ENCODE assay signal across 7 cellular contexts in genomic region chr9:35489313-35490154, GRCh38. TPM values are rescaled to one million over a fixed set of nuclear protein-coding genes. Genes with fewer than 3 reads are reported as not detected.
DNase-seq lines count a peak whose midpoint lies in the region; ATAC-seq, FAIRE-seq and TF ChIP-seq lines count a peak whose summit lies in the region.

RUSC2 (plus strand) TSS chr9:35490111; CDS start chr9:35546522, 56,411 bp downstream.

- no peaks in the 10 kb centered on the region for H3K9me2 ChIP-seq in SK-N-SH

- H3K27ac ChIP-seq in SK-N-SH (ENCODE audit: low read depth in 2 of 2, low read length in 1 of 2) (peak within 1 kb of the TSS; percentile 81 to 82), astrocyte (ENCODE audit: low read depth, low read length) (peak within 1 kb of the TSS; percentile 91), trophoblast cell (ENCODE audit: low read depth, low read length) (peak within 1 kb of the TSS; percentile 75), aorta (ENCODE audit: low read depth in 1 of 2, low read length in 2 of 2) (peak within 1 kb of the TSS; percentile 65 to 89)

- peak within 1 kb of the TSS; percentile 77 for H2BK120ac ChIP-seq in trophoblast cell (ENCODE audit: insufficient read depth, low read length, poor library complexity)

- CTCF ChIA-PET in SK-N-SH (lab: Yijun Ruan, JAX): interaction anchor here (0.6 to 2.1 kb wide), 24 partner anchors 10 to 701 kb away, joined by 3 to 45 read pairs (median 4); partner anchors contain the start of gene MSMP

- TF ChIP-seq RAD21 in SK-N-SH (IDR thresholded peaks at IDR 0.05; ENCODE audit: low read length): peak; percentile 58

- peak within 1 kb of the TSS; percentile 27 for H2BK12ac ChIP-seq in trophoblast cell (ENCODE audit: low read length)

- H3K14ac ChIP-seq in trophoblast cell (ENCODE audit: low read length): peak within 1 kb of the TSS; percentile 47

- H3K79me2 ChIP-seq in SK-N-SH (ENCODE audit: insufficient read depth) (peaks cover 57% of the 10 kb centered on the region), astrocyte (ENCODE audit: insufficient read depth, low read length) (peaks cover 63% of the 10 kb centered on the region), trophoblast cell (ENCODE audit: control insufficient read depth, insufficient read depth, low read length, poor library complexity) (peaks cover 11% of the 10 kb centered on the region)

- H3K9ac ChIP-seq in SK-N-SH (peak within 1 kb of the TSS; percentile 72), astrocyte (ENCODE audit: low read length) (peak within 1 kb of the TSS; percentile 97), trophoblast cell (ENCODE audit: low read length) (peak within 1 kb of the TSS; percentile 80)

- TF ChIP-seq POLR2A in GM12891 (IDR thresholded peaks at IDR 0.05; ENCODE audit: low read depth, low read length): no peak

- H3K27me3 Mint-ChIP-seq in astrocyte (ENCODE audit: low read depth, unreplicated experiment): no peaks in the 10 kb centered on the region

- H3K18ac ChIP-seq in trophoblast cell (ENCODE audit: low read length): peak within 1 kb of the TSS; percentile 59

- H2AK5ac ChIP-seq in trophoblast cell (ENCODE audit: low read length): peak within 1 kb of the TSS; percentile 49

- DNase-seq in GM12891 (ENCODE audit: insufficient read length, low spot score) (peak; percentile 26), MV-4-11 (lab: John Stamatoyannopoulos, UW) (peak; percentile 50), SK-N-SH (peak; percentile 88), astrocyte (ENCODE audit: low read depth) (peak; percentile 85), left ventricle myocardium superior (peak; percentile 92), trophoblast cell (peak; percentile 93 to 94), aorta (peak; percentile 93 to 96)

- H3K9me3 Mint-ChIP-seq in astrocyte (ENCODE audit: unreplicated experiment): peaks cover 2% of the 10 kb centered on the region

- H4K8ac ChIP-seq in trophoblast cell (ENCODE audit: low read depth, low read length): peak within 1 kb of the TSS; percentile 63

- peaks cover 14% of the 10 kb centered on the region for H3K4me1 Mint-ChIP-seq in astrocyte (ENCODE audit: low read depth, unreplicated experiment)

- H3K36me3 Mint-ChIP-seq in astrocyte (ENCODE audit: low read depth, unreplicated experiment): peaks cover 4% of the 10 kb centered on the region

- H2AFZ ChIP-seq in SK-N-SH (ENCODE audit: low read depth): peak within 1 kb of the TSS; percentile 90
- H2AFZ ChIP-seq in astrocyte (ENCODE audit: low read depth, low read length): peak within 1 kb of the TSS; percentile 76
- H2AFZ ChIP-seq in trophoblast cell (ENCODE audit: insufficient read depth, low read length, poor library complexity): peak within 1 kb of the TSS; percentile 8

- peak within 1 kb of the TSS; percentile 61 to 85 for H3K4me3 ChIP-seq in SK-N-SH (ENCODE audit: low read depth in 2 of 2, low read length in 1 of 2)
- H3K4me3 ChIP-seq in astrocyte (ENCODE audit: insufficient read depth, low read depth, low read length): peak within 1 kb of the TSS; percentile 90
- H3K4me3 ChIP-seq in trophoblast cell (ENCODE audit: low read depth, low read length): peak within 1 kb of the TSS; percentile 85
- peak within 1 kb of the TSS; percentile 83 to 87 for H3K4me3 ChIP-seq in aorta (ENCODE audit: low read length in 2 of 2)

- TF ChIP-seq CTCF in SK-N-SH (IDR thresholded peaks at IDR 0.05): peak; percentile 57
- peak; percentile 6 for TF ChIP-seq CTCF in astrocyte (IDR thresholded peaks at IDR 0.05; ENCODE audit: insufficient read depth, low read depth, low read length)

- H3F3A ChIP-seq in SK-N-SH (replicated peaks; ENCODE audit: insufficient read depth): peaks cover 44% of the 10 kb centered on the region

- ATAC-seq in left ventricle myocardium superior: peak; percentile 87
- ATAC-seq in aorta (ENCODE audit: low FRiP score): peak; percentile 92

- H3K27ac Mint-ChIP-seq in astrocyte (ENCODE audit: unreplicated experiment): peak within 1 kb of the TSS; percentile 97

- H4K12ac ChIP-seq in trophoblast cell (ENCODE audit: low read depth, low read length): peak within 1 kb of the TSS; percentile 74

- H4K91ac ChIP-seq in trophoblast cell (ENCODE audit: low read depth, low read length): peak within 1 kb of the TSS; percentile 88

- H3K4me1 ChIP-seq in SK-N-SH (ENCODE audit: control insufficient read depth in 1 of 2, insufficient read depth in 2 of 2, low read depth in 1 of 2, low read length in 1 of 2) (peaks cover 7 to 24% of the 10 kb centered on the region in 2 experiments), astrocyte (ENCODE audit: insufficient read depth, low read length) (peaks cover 20% of the 10 kb centered on the region), trophoblast cell (ENCODE audit: control insufficient read depth in 1 of 2, insufficient read depth in 2 of 2, low read length in 2 of 2) (peaks cover 3 to 7% of the 10 kb centered on the region in 2 experiments), aorta (ENCODE audit: control insufficient read depth in 1 of 2, insufficient read depth in 2 of 2, low read length in 2 of 2) (no peaks in the 10 kb centered on the region)

- peak within 1 kb of the TSS; percentile 68 for H2BK5ac ChIP-seq in trophoblast cell (ENCODE audit: low read depth, low read length, poor library complexity)

- FAIRE-seq in GM12891 (lab: Jason Lieb, UNC) (no peak), astrocyte (lab: Jason Lieb, UNC) (no peak)

- H3K4ac ChIP-seq in trophoblast cell (ENCODE audit: low read depth, low read length): peak within 1 kb of the TSS; percentile 22

- WGBS in SK-N-SH (ENCODE audit: low lambda C conversion rate): 19% methylated on average over 10 of the region's 71 CpGs
- no CpG with 5 or more reads among the region's 71 CpGs for WGBS in trophoblast cell (ENCODE audit: extremely low coverage, insufficient coverage, insufficient read length)
- WGBS in aorta, 2 donors: 1% methylated on average over 67 to 71 of the region's 71 CpGs

- no peaks in the 10 kb centered on the region for H3K27me3 ChIP-seq in SK-N-SH (ENCODE audit: insufficient read depth)
- H3K27me3 ChIP-seq in astrocyte (ENCODE audit: insufficient read depth, low read length): no peaks in the 10 kb centered on the region
- no peaks in the 10 kb centered on the region for H3K27me3 ChIP-seq in trophoblast cell (ENCODE audit: insufficient read depth, low read length)
- no peaks in the 10 kb centered on the region for H3K27me3 ChIP-seq in aorta (ENCODE audit: control insufficient read depth in 1 of 2, insufficient read depth in 2 of 2, low read length in 1 of 2)

- POLR2A ChIA-PET in SK-N-SH (lab: Yijun Ruan, JAX): interaction anchor here (0.6 to 1.3 kb wide), 7 partner anchors 12 to 746 kb away, joined by 3 to 5 read pairs (median 3); partner anchors contain the start of genes ATOSB and FANCG

- peak within 1 kb of the TSS; percentile 97 for H3K4me3 Mint-ChIP-seq in astrocyte (ENCODE audit: unreplicated experiment)

- H4K20me1 ChIP-seq in SK-N-SH (ENCODE audit: insufficient read depth) (no peaks in the 10 kb centered on the region), astrocyte (ENCODE audit: insufficient read depth, low read length) (peaks cover 9% of the 10 kb centered on the region)

- H3K4me2 ChIP-seq in SK-N-SH: peak within 1 kb of the TSS; percentile 93
- peak within 1 kb of the TSS; percentile 93 for H3K4me2 ChIP-seq in astrocyte (ENCODE audit: low read length)
- H3K4me2 ChIP-seq in trophoblast cell (ENCODE audit: low read length): peak within 1 kb of the TSS; percentile 91

- TF ChIP-seq EP300 in SK-N-SH (IDR thresholded peaks at IDR 0.05; ENCODE audit: borderline replicate concordance in 1 of 2, low read depth in 1 of 2, low read length in 1 of 2): no peak

- H3K79me1 ChIP-seq in trophoblast cell (ENCODE audit: low read length): peaks cover 19% of the 10 kb centered on the region

- intact Hi-C loops in left ventricle myocardium superior (cut with micrococcal nuclease) (loop anchor here (5.0 kb wide), 1 partner anchor 63 kb away; no protein-coding TSS in a partner anchor), aorta (cut with DNase I) (loop anchor here (2.0 to 5.0 kb wide), 3 partner anchors 48 to 113 kb away; no protein-coding TSS in a partner anchor)

- H3K23ac ChIP-seq in trophoblast cell (ENCODE audit: low read length): no peak within 1 kb of the TSS

- H3K36me3 ChIP-seq in SK-N-SH (replicated peaks in 1 of 2; ENCODE audit: control insufficient read depth in 1 of 2, insufficient read depth in 2 of 2, low read length in 1 of 2) (peaks cover 0 to 3% of the 10 kb centered on the region in 2 experiments), astrocyte (ENCODE audit: insufficient read depth, low read length) (no peaks in the 10 kb centered on the region), trophoblast cell (ENCODE audit: control insufficient read depth in 1 of 2, insufficient read depth in 2 of 2, low read length in 2 of 2) (no peaks in the 10 kb centered on the region), aorta (ENCODE audit: control insufficient read depth in 1 of 2, insufficient read depth in 2 of 2, low read length in 1 of 2) (no peaks in the 10 kb centered on the region)

- H3K9me3 ChIP-seq in SK-N-SH: no peaks in the 10 kb centered on the region
- H3K9me3 ChIP-seq in astrocyte (ENCODE audit: insufficient read depth, low read depth, low read length): no peaks in the 10 kb centered on the region
- H3K9me3 ChIP-seq in trophoblast cell (ENCODE audit: insufficient read depth, low read depth, low read length): no peaks in the 10 kb centered on the region
- no peaks in the 10 kb centered on the region for H3K9me3 ChIP-seq in aorta (ENCODE audit: control insufficient read depth, low read length)

TF ChIP-seq in GM12891, 5 proteins besides CTCF, POLR2A, EP300 and RAD21:
- no peak for TF ChIP-seq PAX5 (IDR thresholded peaks at IDR 0.05; ENCODE audit: insufficient read depth, low read length, severe bottlenecking)
- no peak for TF ChIP-seq POLR2AphosphoS5 (IDR thresholded peaks at IDR 0.05; ENCODE audit: low read depth, low read length)
- TF ChIP-seq SPI1 (IDR thresholded peaks at IDR 0.05; ENCODE audit: low read depth, low read length): no peak
- no peak for TF ChIP-seq TAF1 (IDR thresholded peaks at IDR 0.05; ENCODE audit: low read depth, low read length)
- no peak for TF ChIP-seq POU2F2 (IDR thresholded peaks at IDR 0.05; ENCODE audit: low read depth, low read length)

RNA-seq across cellular contexts. Expression of gene RUSC2, which starts in this region (rescaled TPM):
- polyA plus RNA-seq in GM12891 (2012; ENCODE audit: low read depth, missing spikeins): 0.09 TPM
- polyA plus RNA-seq in SK-N-SH (2012; rRNA removed) (14.5 and 15.0 TPM in 2 replicates), aorta (10 to 100 TPM; 11.0 to 58.3 TPM)
- 5.9 and 10.2 TPM in 2 replicates for polyA plus RNA-seq in SK-N-SH (2012; cell fraction: cytosol; rRNA removed)
- 42.3 and 43.3 TPM in 2 replicates for polyA plus RNA-seq in SK-N-SH (2012; cell fraction: nucleus; rRNA removed)
- total RNA-seq in astrocyte (63.8 and 67.4 TPM in 2 replicates), left ventricle myocardium superior (30.3 TPM), aorta (100 to 1,000 TPM in 1 of 2 donors, 10 to 100 TPM in 1; 65.8 to 112 TPM)
- polyA plus RNA-seq in trophoblast cell (2013): 8.5 and 9.1 TPM in 2 replicates

Comparison
In these comparisons a context has a peak if more than half of its experiments do, and no peak if none do; other contexts are left out.
1. Peak in every context shown above with its lines: DNase-seq, ATAC-seq, H3K4me3 ChIP-seq and H3K27ac ChIP-seq.
2. DNase-seq: peak in every context shown above with its lines; median percentile 94 in aorta; 94 in trophoblast cell; 92 in left ventricle myocardium superior; 88 in SK-N-SH; 85 in astrocyte; 50 in MV-4-11; 26 in GM12891.
3. H2AFZ ChIP-seq: peak in every context shown above with its lines; median percentile 90 in SK-N-SH; 76 in astrocyte; 8 in trophoblast cell.